Comparison of ENCODE assay signal across 8 cellular contexts in the genomic region with DNA sequence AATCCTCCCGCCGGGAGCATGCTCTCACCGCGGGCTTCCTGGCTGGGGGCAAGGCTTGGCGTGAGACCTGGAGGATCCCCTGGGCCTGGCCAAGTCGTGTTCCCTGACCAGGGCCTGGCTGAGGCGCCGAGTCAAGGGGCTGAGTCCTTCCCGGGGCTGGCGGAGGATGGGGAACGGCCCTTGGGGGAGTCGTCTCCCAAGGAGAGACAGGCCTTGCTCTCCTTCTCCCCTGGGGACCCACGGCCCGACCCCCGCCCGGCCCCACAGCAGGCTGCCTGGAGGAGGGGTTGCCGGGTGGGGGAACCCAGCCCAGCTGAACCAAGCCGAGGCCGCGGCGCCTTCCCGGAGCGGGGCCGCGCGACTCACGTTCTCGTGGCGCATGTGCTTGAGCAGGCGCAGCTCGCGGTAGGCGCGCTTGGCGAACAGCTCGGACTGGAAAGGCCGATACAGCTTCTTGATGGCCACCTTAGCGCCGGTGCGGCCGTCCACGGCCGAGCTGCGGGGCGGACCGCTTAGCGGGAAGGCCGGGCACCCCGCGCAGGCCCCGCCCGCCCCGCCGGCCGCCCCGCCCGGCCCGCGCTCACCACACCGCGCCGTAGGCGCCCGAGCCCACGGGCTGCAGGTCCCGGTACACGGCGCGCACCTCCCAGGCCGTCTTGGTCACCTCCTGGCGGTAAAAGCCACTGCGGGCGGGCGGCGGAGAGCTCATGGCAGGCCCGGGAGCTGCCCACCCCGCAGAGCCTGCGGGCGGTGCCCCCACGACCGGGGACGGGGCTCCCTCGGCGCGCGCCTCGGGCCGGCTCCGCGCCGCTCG. TPM values are rescaled to one million over a fixed set of nuclear protein-coding genes. Genes with fewer than 3 reads are reported as not detected.
DNase-seq lines count a peak whose midpoint lies in the region; ATAC-seq and TF ChIP-seq lines count a peak whose summit lies in the region.

No MANE protein-coding gene starts in this region.

- peak; percentile 55 for DNase-seq in Calu3
- DNase-seq in HAP-1 (ENCODE audit: low spot score in 2 of 2), result peak; percentile 22 to 58
- DNase-seq in colonic mucosa, result no peak
- no peak for DNase-seq in lung (ENCODE audit: low spot score)
- DNase-seq in activated CD4-positive, CD25-positive, alpha-beta regulatory T cell (lab: John Stamatoyannopoulos, UW), result no peak

- H3K27me3 ChIP-seq in HAP-1 (ENCODE audit: low read depth), result no peaks in the 10 kb centered on the region
- H3K27me3 ChIP-seq in colonic mucosa, result peaks cover 24% of the 10 kb centered on the region
- no peaks in the 10 kb centered on the region for H3K27me3 ChIP-seq in lung (ENCODE audit: control insufficient read depth, insufficient read depth)

- H3K36me3 Mint-ChIP-seq in Calu3 (ENCODE audit: insufficient read depth, unreplicated experiment), result peaks cover 21% of the 10 kb centered on the region

- H3K4me1 ChIP-seq in HAP-1, result peaks cover 10% of the 10 kb centered on the region
- no peaks in the 10 kb centered on the region for H3K4me1 ChIP-seq in colonic mucosa
- H3K4me1 ChIP-seq in lung (ENCODE audit: control insufficient read depth in 2 of 2, insufficient read depth in 2 of 2, low read length in 2 of 2), result peaks cover 2 to 9% of the 10 kb centered on the region in 2 donors

- in situ Hi-C loops in HAP-1 (cut with MboI; ENCODE audit: low sequenced_read_pairs), result no loop called here

- TF ChIP-seq CTCF in Calu3 (IDR thresholded peaks at IDR 0.05; ENCODE audit: unreplicated experiment) (no peak), colonic mucosa (IDR thresholded peaks at IDR 0.05) (no peak), lung (IDR thresholded peaks at IDR 0.05; ENCODE audit: control extremely low read depth, extremely low read depth) (no peak)

- H3K4me1 Mint-ChIP-seq in Calu3 (ENCODE audit: low read depth, unreplicated experiment), result peaks cover 9% of the 10 kb centered on the region

- H3K9me3 Mint-ChIP-seq in Calu3 (ENCODE audit: low read depth, unreplicated experiment), result no peaks in the 10 kb centered on the region

- CTCF ChIA-PET in Calu3 (lab: Charles Lee), result no interaction called here

- ATAC-seq in lung (ENCODE audit: insufficient read depth, low FRiP score) (peak; percentile 14), HG03457 (IDR thresholded peaks at IDR 0.05; ENCODE audit: unreplicated experiment) (no peak)

- peak overlapping the region; percentile 58 for H3K4me3 Mint-ChIP-seq in Calu3 (ENCODE audit: low read depth, unreplicated experiment)

- no peaks in the 10 kb centered on the region for H3K9me3 ChIP-seq in HAP-1
- H3K9me3 ChIP-seq in colonic mucosa, result no peaks in the 10 kb centered on the region
- no peaks in the 10 kb centered on the region for H3K9me3 ChIP-seq in lung (ENCODE audit: control insufficient read depth in 2 of 2, insufficient read depth in 1 of 2, low read length in 1 of 2)

- 1% methylated on average over 45 to 92 of the region's 92 CpGs for WGBS in lung, 2 donors

- H3K36me3 ChIP-seq in HAP-1 (replicated peaks) (peaks cover 25% of the 10 kb centered on the region), colonic mucosa (no peaks in the 10 kb centered on the region), lung (ENCODE audit: control insufficient read depth in 2 of 2, insufficient read depth in 2 of 2, low read length in 2 of 2) (peaks cover 0 to 3% of the 10 kb centered on the region in 2 donors)

- no peaks in the 10 kb centered on the region for H3K27me3 Mint-ChIP-seq in Calu3 (ENCODE audit: unreplicated experiment)

- H3K9ac ChIP-seq in colonic mucosa (ENCODE audit: low read depth in 2 of 2, low read length in 2 of 2), result no peak overlapping the region

- BruUV-seq in Calu3 (replicated peaks; lab: Mats Ljungman, UMichigan), result no TSS peak

- intact Hi-C loops in Calu3 (cut with micrococcal nuclease; ENCODE audit: unreplicated experiment) (no loop called here), colonic mucosa (cut with DNase I) (no loop called here)

- peak; percentile 64 for TF ChIP-seq POLR2A in Raji (IDR thresholded peaks at IDR 0.05; ENCODE audit: insufficient read depth, low read depth, low read length)

- H3K27ac ChIP-seq in colonic mucosa (no peak overlapping the region), lung (ENCODE audit: low read depth in 1 of 2, low read length in 1 of 2) (peak overlapping the region; percentile 49 to 61), temporal lobe (ENCODE audit: low read depth, low read length) (peak overlapping the region; percentile 50)

- H3K27ac Mint-ChIP-seq in Calu3 (ENCODE audit: unreplicated experiment), result no peak overlapping the region

- H3K4me3 ChIP-seq in HAP-1, result peak overlapping the region; percentile 74
- peak overlapping the region; percentile 30 for H3K4me3 ChIP-seq in colonic mucosa
- H3K4me3 ChIP-seq in lung, result peak overlapping the region; percentile 72

RNA-seq across cellular contexts. Expression of gene MAPK12, which starts 0.5 kb away (rescaled TPM):
- 21.1 and 27.5 TPM in 2 replicates for total RNA-seq in Calu3 (2022)
- 1 to 10 TPM; 2.0 to 2.6 TPM for total RNA-seq in colonic mucosa
- 10 to 100 TPM; 10.4 to 11.5 TPM for total RNA-seq in lung
- polyA plus RNA-seq in lung, result 10 to 100 TPM; 12.2 to 13.1 TPM
- 11.6 TPM for total RNA-seq in temporal lobe

RNA-seq across cellular contexts. Expression of gene MAPK11, which starts 9.2 kb away (rescaled TPM):
- total RNA-seq in Calu3 (2022), result 14.3 and 23.7 TPM in 2 replicates
- 1 to 10 TPM; 1.3 to 1.9 TPM for total RNA-seq in colonic mucosa
- total RNA-seq in lung, result 10 to 100 TPM in 1 of 2 donors, 1 to 10 TPM in 1; 8.3 to 15.3 TPM
- 10 to 100 TPM in 1 of 2 donors, 1 to 10 TPM in 1; 9.9 to 13.9 TPM for polyA plus RNA-seq in lung
- 16.0 TPM for total RNA-seq in temporal lobe

RNA-seq across cellular contexts. Expression of gene HDAC10, which starts 9.9 kb away (rescaled TPM):
- total RNA-seq in Calu3 (2022), result 52.9 and 69.2 TPM in 2 replicates
- 10 to 100 TPM; 40.5 to 59.1 TPM for total RNA-seq in colonic mucosa
- 10 to 100 TPM; 34.2 to 53.7 TPM for total RNA-seq in lung
- polyA plus RNA-seq in lung, result 10 to 100 TPM; 32.2 to 38.3 TPM
- total RNA-seq in temporal lobe, result 20.9 TPM

RNA-seq across cellular contexts. Expression of gene TUBGCP6, which starts 16.2 kb away (rescaled TPM):
- total RNA-seq in Calu3 (2022) (49.7 and 54.7 TPM in 2 replicates), colonic mucosa (10 to 100 TPM; 19.2 to 33.4 TPM), lung (10 to 100 TPM; 51.7 to 57.8 TPM), temporal lobe (29.3 TPM)
- 10 to 100 TPM; 26.5 to 41.1 TPM for polyA plus RNA-seq in lung

RNA-seq across cellular contexts. Expression of gene PLXNB2, which starts 46.4 kb away (rescaled TPM):
- total RNA-seq in Calu3 (2022) (298 and 337 TPM in 2 replicates), colonic mucosa (100 to 1,000 TPM; 270 to 339 TPM), lung (100 to 1,000 TPM; 212 to 310 TPM), temporal lobe (52.4 TPM)
- 100 to 1,000 TPM; 123 to 134 TPM for polyA plus RNA-seq in lung

Comparison
In these comparisons a context has a peak if more than half of its experiments do, and no peak if none do; other contexts are left out.
1. DNase-seq: peak in Calu3 (single experiment) and HAP-1 (2 of 2); none in colonic mucosa (single experiment), lung (single experiment) and activated CD4-positive, CD25-positive, alpha-beta regulatory T cell (0 of 4).
2. Peak in every context shown above with its lines, with median percentiles within 50 percentile points of each other: H3K4me3 ChIP-seq.